8 cellular contexts compared by ENCODE assay signal in the genomic region with DNA sequence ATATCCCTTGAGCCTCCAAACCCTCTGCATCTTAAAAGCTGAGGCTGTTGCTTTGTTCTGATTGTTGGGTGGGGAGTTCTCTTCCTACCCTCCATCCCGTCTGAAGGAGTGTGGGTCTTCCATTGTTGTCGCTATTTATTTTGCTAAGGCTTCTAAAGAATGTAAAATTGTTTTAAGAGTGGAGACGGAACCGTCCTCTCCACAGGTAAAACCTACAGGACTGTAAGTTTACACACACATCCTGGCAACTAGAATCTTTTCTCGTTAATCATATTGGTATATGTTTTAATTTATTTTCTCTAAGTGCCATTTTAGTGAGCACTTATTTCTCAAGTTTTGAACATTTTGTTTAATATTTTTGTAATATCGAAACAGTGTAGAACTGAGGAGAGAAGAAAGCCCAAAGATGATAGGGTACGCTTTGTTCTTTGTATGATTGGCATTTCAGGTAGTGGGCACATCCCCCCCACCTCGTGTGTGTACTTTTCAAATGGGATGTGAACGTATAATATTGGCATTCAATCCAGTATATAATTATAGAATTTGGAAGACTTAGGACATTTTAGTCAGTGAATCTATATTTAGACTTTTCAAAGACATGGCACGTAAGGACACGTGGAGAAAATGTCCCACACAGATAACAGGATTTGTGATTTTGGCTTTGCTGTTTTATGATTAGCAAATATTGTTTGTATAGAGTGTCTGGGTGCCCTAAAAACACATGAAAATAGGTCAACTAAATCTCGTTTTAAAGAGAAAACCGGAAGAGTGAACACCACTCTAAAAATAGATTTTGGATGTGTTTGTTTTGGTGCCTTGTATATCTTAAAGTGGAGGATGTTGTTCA. TPM values are rescaled to one million over a fixed set of nuclear protein-coding genes. Genes with fewer than 3 reads are reported as not detected.
A peak's percentile ranks its signal among the peaks of the same experiment; 100 is the strongest.
DNase-seq lines count a peak whose midpoint lies in the region; ATAC-seq, FAIRE-seq and TF ChIP-seq lines count a peak whose summit lies in the region.

No MANE protein-coding gene starts in this region.

- H3K9ac ChIP-seq in HepG2 (ENCODE audit: insufficient read depth, low read depth, low read length): peak overlapping the region; percentile 93

- H4K20me1 ChIP-seq in HepG2 (ENCODE audit: insufficient read depth, low read length): peaks cover 33% of the 10 kb centered on the region

- in situ Hi-C loops in HepG2 (cut with HindIII; ENCODE audit: extremely low pct_ligation_motif_present, low pct_unique_long_range_greater_than_20kb): no loop called here

- H3K36me3 ChIP-seq in HepG2 (replicated peaks in 1 of 2; ENCODE audit: control insufficient read depth in 1 of 2, insufficient read depth in 2 of 2, low read length in 2 of 2) (no peaks in the 10 kb centered on the region; a peak in 1 of 5 replicates), thymus (ENCODE audit: control insufficient read depth, insufficient read depth) (no peaks in the 10 kb centered on the region)

- intact Hi-C loops in HepG2 (cut with micrococcal nuclease; ENCODE audit: unreplicated experiment): loop anchor here (2.0 kb wide), 1 partner anchor 73 kb away; no protein-coding TSS in a partner anchor

- peak overlapping the region; percentile 83 for H3K4me2 ChIP-seq in HepG2 (ENCODE audit: low read depth, low read length)

- no peaks in the 10 kb centered on the region for H3K9me3 ChIP-seq in HepG2 (ENCODE audit: low read length)
- no peaks in the 10 kb centered on the region for H3K9me3 ChIP-seq in thymus (ENCODE audit: control insufficient read depth)

- H3K79me2 ChIP-seq in HepG2 (ENCODE audit: insufficient read depth, low read length): peaks cover 56% of the 10 kb centered on the region

- POLR2A ChIA-PET in HepG2 (lab: Yijun Ruan, JAX): interaction anchor here (1.7 to 2.8 kb wide), 6 partner anchors 8 to 1478 kb away, joined by 7 to 37 read pairs (median 20); a partner anchor contains a TSS

- BruUV-seq in HepG2 (replicated peaks; lab: Mats Ljungman, UMichigan): TSS peak; percentile 51

- TF ChIP-seq CTCF in HepG2 (CRISPR knock-in tag; IDR thresholded peaks at IDR 0.05): no peak

- H3K27ac ChIP-seq in angular gyrus (ENCODE audit: low read depth, low read length) (peak overlapping the region; percentile 96), HepG2 (ENCODE audit: extremely low read length, insufficient read depth, low read length) (peak overlapping the region; percentile 91), thymus (ENCODE audit: low read depth) (peak overlapping the region; percentile 26)

- FAIRE-seq in GM18507 (lab: Jason Lieb, UNC) (peak; percentile 33), HepG2 (lab: Jason Lieb, UNC) (no peak)

- ATAC-seq in HepG2: peak; percentile 1
- ATAC-seq in GM18519 (IDR thresholded peaks at IDR 0.05; ENCODE audit: low FRiP score, unreplicated experiment): no peak

- TF ChIP-seq RAD21 in HepG2 (CRISPR knock-in tag; IDR thresholded peaks at IDR 0.05): no peak

- no peak overlapping the region for H2AFZ ChIP-seq in HepG2 (ENCODE audit: low read length)

- TF ChIP-seq EP300 in HepG2 (IDR thresholded peaks at IDR 0.05; ENCODE audit: low read depth in 2 of 2, low read length in 2 of 2): no peak
- TF ChIP-seq EP300 in HepG2 (CRISPR knock-in tag; IDR thresholded peaks at IDR 0.05; ENCODE audit: borderline replicate concordance): no peak

- H3K4me3 ChIP-seq in HepG2 (replicated peaks in 1 of 3; ENCODE audit: insufficient read depth in 1 of 3, low read depth in 2 of 3, low read length in 3 of 3) (peak overlapping the region; percentile 87 to 97 (median 95)), thymus (ENCODE audit: low read length) (peak overlapping the region; percentile 94)

- no peak for TF ChIP-seq POLR2A in HepG2 (IDR thresholded peaks at IDR 0.05; ENCODE audit: insufficient read depth in 1 of 2, low read depth in 2 of 2, low read length in 2 of 2)

- WGBS in HepG2 (ENCODE audit: low lambda C conversion rate): 2% methylated on average over 13 of the region's 13 CpGs
- WGBS in thymus: 5% methylated on average over 13 of the region's 13 CpGs

- H3K4me1 ChIP-seq in HepG2 (ENCODE audit: insufficient read depth, low read length): peaks cover 41% of the 10 kb centered on the region
- H3K4me1 ChIP-seq in thymus (ENCODE audit: control insufficient read depth, insufficient read depth, low read length): peaks cover 3% of the 10 kb centered on the region

- CTCF ChIA-PET in HepG2 (lab: Yijun Ruan, JAX; ENCODE audit: low intra/inter-chr PET ratio, low total read pairs): no interaction called here

- DNase-seq in GM18507 (ENCODE audit: extremely low spot score, insufficient read length, low read depth) (no peak), HuH-7.5 (ENCODE audit: low spot score) (peak; percentile 22), HepG2 (ENCODE audit: low spot score) (peak; percentile 12)
- no peak for DNase-seq in effector CD4-positive, alpha-beta T cell
- no peak for DNase-seq in activated CD4-positive, alpha-beta T cell treated with anti-CD3 and anti-CD28 coated beads for 48 hours

- H3K27me3 ChIP-seq in HepG2 (ENCODE audit: control insufficient read depth in 1 of 2, insufficient read depth in 2 of 2, low read length in 2 of 2) (no peaks in the 10 kb centered on the region; a peak in 1 of 5 replicates), thymus (ENCODE audit: control insufficient read depth, insufficient read depth) (peaks cover 2% of the 10 kb centered on the region)

TF ChIP-seq in HepG2, 621 proteins besides CTCF, POLR2A, EP300 and RAD21 (continues in another document):
- TF ChIP-seq TARDBP (CRISPR knock-in tag; IDR thresholded peaks at IDR 0.05): 0 out of 2 replicates have a peak, but pooled peaks have one; percentile 33
- no peak for TF ChIP-seq ZNF510 (CRISPR knock-in tag; IDR thresholded peaks at IDR 0.05; ENCODE audit: low read depth)
- TF ChIP-seq, protein P1, sequence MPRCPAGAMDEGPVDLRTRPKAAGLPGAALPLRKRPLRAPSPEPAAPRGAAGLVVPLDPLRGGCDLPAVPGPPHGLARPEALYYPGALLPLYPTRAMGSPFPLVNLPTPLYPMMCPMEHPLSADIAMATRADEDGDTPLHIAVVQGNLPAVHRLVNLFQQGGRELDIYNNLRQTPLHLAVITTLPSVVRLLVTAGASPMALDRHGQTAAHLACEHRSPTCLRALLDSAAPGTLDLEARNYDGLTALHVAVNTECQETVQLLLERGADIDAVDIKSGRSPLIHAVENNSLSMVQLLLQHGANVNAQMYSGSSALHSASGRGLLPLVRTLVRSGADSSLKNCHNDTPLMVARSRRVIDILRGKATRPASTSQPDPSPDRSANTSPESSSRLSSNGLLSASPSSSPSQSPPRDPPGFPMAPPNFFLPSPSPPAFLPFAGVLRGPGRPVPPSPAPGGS (CRISPR knock-in tag; IDR thresholded peaks at IDR 0.05): no peak
- TF ChIP-seq SMYD3 (CRISPR knock-in tag; IDR thresholded peaks at IDR 0.05): no peak
- TF ChIP-seq HDAC1 (CRISPR knock-in tag; IDR thresholded peaks at IDR 0.05): 0 out of 2 replicates have a peak, but pooled peaks have one; percentile 6
- TF ChIP-seq STAG1 (CRISPR knock-in tag; IDR thresholded peaks at IDR 0.05): no peak
- TF ChIP-seq ZNF3 (CRISPR knock-in tag; IDR thresholded peaks at IDR 0.05): no peak
- no peak for TF ChIP-seq PPARG (CRISPR knock-in tag; conservative IDR thresholded peaks at IDR 0.05)
- no peak for TF ChIP-seq HOXD1 (CRISPR knock-in tag; IDR thresholded peaks at IDR 0.05)
- TF ChIP-seq TCF7 (IDR thresholded peaks at IDR 0.05; ENCODE audit: low read depth): peak; percentile 25; the same call in 1 of the 2 replicates
- TF ChIP-seq ZFP36L1 (CRISPR knock-in tag; IDR thresholded peaks at IDR 0.05): no peak
- no peak for TF ChIP-seq ZSCAN22 (CRISPR knock-in tag; IDR thresholded peaks at IDR 0.05)
- TF ChIP-seq ZNF761 (CRISPR knock-in tag; conservative IDR thresholded peaks at IDR 0.05): no peak
- TF ChIP-seq FIP1L1 (IDR thresholded peaks at IDR 0.05; ENCODE audit: borderline replicate concordance, insufficient read depth, low read depth, low read length): no peak

RNA-seq across cellular contexts. Expression of a gene that starts 1.3 kb away (rescaled TPM):
- total RNA-seq in HepG2 (2016; rRNA removed; fragmentation: Illumina TruSeq; extraction: Trizol): 18.8 and 22.2 TPM in 2 replicates
- 4.7 and 5.0 TPM in 2 replicates for total RNA-seq in HepG2 (2016; cell fraction: cytosol; rRNA removed; fragmentation: Illumina TruSeq; extraction: Trizol; ENCODE audit: low read depth)
- total RNA-seq in HepG2 (2016; cell fraction: insoluble cytoplasmic fraction; rRNA removed; fragmentation: Illumina TruSeq; extraction: Trizol): 19.1 and 22.6 TPM in 2 replicates
- 10.8 and 12.9 TPM in 2 replicates for total RNA-seq in HepG2 (2016; cell fraction: membrane; rRNA removed; fragmentation: Illumina TruSeq; extraction: Trizol)
- 32.3 and 33.0 TPM in 2 replicates for total RNA-seq in HepG2 (2016; cell fraction: nucleus; rRNA removed; fragmentation: Illumina TruSeq; extraction: Trizol)
- polyA plus RNA-seq in HepG2 (2011; rRNA removed): 27.6 and 28.1 TPM in 2 replicates
- polyA plus RNA-seq in HepG2 (2011; cell fraction: cytosol; rRNA removed): 9.8 and 15.1 TPM in 2 replicates
- polyA plus RNA-seq in HepG2 (2011; cell fraction: nucleus; rRNA removed): 43.6 and 59.3 TPM in 2 replicates
- 23.1 and 25.4 TPM in 2 replicates for polyA plus RNA-seq in HepG2 (2012)
- polyA plus RNA-seq in HepG2 (2016; cell fraction: cytosol; fragmentation: Illumina TruSeq; extraction: Trizol; ENCODE audit: low read depth): 1.9 and 2.4 TPM in 2 replicates
- polyA plus RNA-seq in HepG2 (2016; cell fraction: insoluble cytoplasmic fraction; fragmentation: Illumina TruSeq; extraction: Trizol; ENCODE audit: low read depth): 24.7 and 26.9 TPM in 2 replicates
- polyA plus RNA-seq in HepG2 (2016; cell fraction: membrane; fragmentation: Illumina TruSeq; extraction: Trizol; ENCODE audit: low read depth): 6.4 and 7.8 TPM in 2 replicates
- 45.3 and 49.8 TPM in 2 replicates for polyA plus RNA-seq in HepG2 (2016; cell fraction: nucleus; fragmentation: Illumina TruSeq; extraction: Trizol; ENCODE audit: insufficient read depth, low read depth)
- polyA minus RNA-seq in HepG2 (2011; rRNA and poly(A)+ RNA removed; ENCODE audit: low replicate concordance): 8.2 and 13.6 TPM in 2 replicates
- polyA minus RNA-seq in HepG2 (2011; cell fraction: cytosol; rRNA and poly(A)+ RNA removed): 13.3 and 13.5 TPM in 2 replicates
- 60.1 and 87.3 TPM in 2 replicates for polyA minus RNA-seq in HepG2 (2011; cell fraction: nucleus; rRNA and poly(A)+ RNA removed)
- polyA plus RNA-seq in thymus: 48.4 TPM

Comparison
In these comparisons a context has a peak if more than half of its experiments do, and no peak if none do; other contexts are left out.
1. DNase-seq: peak in HuH-7.5 (single experiment) and HepG2 (single experiment); none in GM18507 (single experiment), effector CD4-positive, alpha-beta T cell (single experiment) and activated CD4-positive, alpha-beta T cell treated with anti-CD3 and anti-CD28 coated beads for 48 hours (single experiment).
2. H3K27ac ChIP-seq: peak in every context shown above with its lines; median percentile 96 in angular gyrus; 91 in HepG2; 26 in thymus.